Comparison of ENCODE assay signal across 16 cellular contexts in genomic region chr2:159450180-159450579, GRCh38.
"Had no signal": no experiment of that assay in that cellular context is flagged by ENCODE, and none has a peak within 500 bp of the region (broad histone marks: within the 10 kb centered on the region; RNA-seq: fewer than 3 reads in every experiment).

No MANE protein-coding gene starts in this region.

- ATAC-seq: activated T-cell treated with anti-CD3 and anti-CD28 coated beads, Interleukin-2, amount 50 U/mL, for 4 hours; left cardiac atrium; natural killer cell treated with Interleukin-12 subunit alpha and Interleukin-12 subunit beta and Interleukin-15 and Interleukin-18, amount 100 ng/mL, for 72 hours; T-cell had no signal

- DNase-seq: activated CD4-positive, alpha-beta memory T cell treated with anti-CD3 and anti-CD28 coated beads for 36 hours; activated gamma-delta T cell; activated naive CD8-positive, alpha-beta T cell treated with anti-CD3 and anti-CD28 coated beads for 36 hours; activated T-cell treated with anti-CD3 and anti-CD28 coated beads, Interleukin-2, amount 50 U/mL, for 4 hours; colonic mucosa; effector CD4-positive, alpha-beta T cell; hypothalamus; left cardiac atrium; sigmoid colon; stimulated activated CD4-positive, alpha-beta T cell treated with anti-CD3 and anti-CD28 coated beads, Interleukin-2, amount 100 ng/mL, for 24 hours; stimulated activated naive CD4-positive, alpha-beta T cell treated with Interleukin-2 at 50 U/mL for 16 hours; T-cell; T1000; upper lobe of left lung had no signal

- H3K27me3 ChIP-seq: colonic mucosa, sigmoid colon, suprapubic skin, upper lobe of left lung had no signal

- H3K4me1 ChIP-seq: colonic mucosa, suprapubic skin had no signal

- H3K9me3 ChIP-seq: colonic mucosa, sigmoid colon, suprapubic skin, upper lobe of left lung had no signal

- H3K36me3 ChIP-seq: colonic mucosa had no signal

- H3K4me3 ChIP-seq: colonic mucosa, sigmoid colon, suprapubic skin, upper lobe of left lung had no signal

- H3K27ac ChIP-seq: colonic mucosa, sigmoid colon, suprapubic skin, upper lobe of left lung had no signal
